In the genomic region with DNA sequence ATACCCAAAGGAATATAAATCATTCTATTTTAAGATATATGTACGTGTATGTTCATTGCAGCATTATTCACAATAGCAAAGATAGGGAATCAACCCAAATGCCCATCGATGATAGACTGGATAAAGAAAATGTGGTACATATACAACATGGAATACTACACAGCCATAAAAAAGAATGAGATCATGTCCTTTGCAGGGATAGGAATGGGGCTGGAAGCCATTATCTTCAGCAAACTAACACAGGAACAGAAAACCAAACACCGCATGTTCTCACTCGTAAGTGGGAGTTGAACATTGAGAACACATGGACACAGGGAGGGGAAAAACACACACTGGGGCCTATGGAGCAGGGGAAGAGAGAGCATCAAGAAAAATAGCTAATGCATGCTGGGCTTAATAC, we compare ENCODE assay signal across 2 cellular contexts. TPM values are rescaled to one million over a fixed set of nuclear protein-coding genes. Genes with fewer than 3 reads are reported as not detected.
"Had no signal": no experiment of that assay in that cellular context is flagged by ENCODE, and none has a peak within 500 bp of the region (broad histone marks: within the 10 kb centered on the region; RNA-seq: fewer than 3 reads in every experiment).

No MANE protein-coding gene starts in this region.

RNA-seq across cellular contexts. Expression of a gene that starts 18.9 kb away (rescaled TPM):
- total RNA-seq: RPMI7951, SJSA1 had no signal
